In the genomic region with DNA sequence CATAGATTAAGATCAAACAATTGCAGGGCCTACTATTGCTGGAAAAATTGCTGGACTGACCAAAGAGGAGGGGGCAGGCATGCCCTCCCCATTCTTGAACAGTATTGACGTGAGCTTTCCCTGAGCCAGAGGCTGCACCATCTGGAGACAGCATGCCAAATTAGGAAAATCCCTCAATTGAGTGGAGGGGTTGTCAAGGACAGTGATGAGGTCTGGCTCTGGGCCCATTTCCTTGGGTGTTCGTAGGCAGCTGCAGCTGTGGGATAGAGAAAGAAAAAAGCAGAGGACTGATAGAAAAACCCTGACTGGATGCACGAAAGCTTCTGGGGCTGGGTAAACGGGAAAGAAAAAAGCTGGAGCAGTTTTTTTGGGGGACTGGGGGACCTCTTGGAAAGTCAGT, we compare ENCODE assay signal across 1 cellular context.
TF ChIP-seq lines count a peak whose summit lies in the region.

No MANE protein-coding gene starts in this region.

TF ChIP-seq in SK-N-SH treated with all-trans-retinoic acid at 6 μM for 48 hours, 23 proteins besides CTCF, POLR2A, EP300 and RAD21 (continued from another document):
- TF ChIP-seq PPARA (CRISPR knock-in tag; IDR thresholded peaks at IDR 0.05; ENCODE audit: borderline replicate concordance) (no peak), ISL1 (CRISPR knock-in tag; IDR thresholded peaks at IDR 0.05) (no peak)
- TF ChIP-seq, protein P1, sequence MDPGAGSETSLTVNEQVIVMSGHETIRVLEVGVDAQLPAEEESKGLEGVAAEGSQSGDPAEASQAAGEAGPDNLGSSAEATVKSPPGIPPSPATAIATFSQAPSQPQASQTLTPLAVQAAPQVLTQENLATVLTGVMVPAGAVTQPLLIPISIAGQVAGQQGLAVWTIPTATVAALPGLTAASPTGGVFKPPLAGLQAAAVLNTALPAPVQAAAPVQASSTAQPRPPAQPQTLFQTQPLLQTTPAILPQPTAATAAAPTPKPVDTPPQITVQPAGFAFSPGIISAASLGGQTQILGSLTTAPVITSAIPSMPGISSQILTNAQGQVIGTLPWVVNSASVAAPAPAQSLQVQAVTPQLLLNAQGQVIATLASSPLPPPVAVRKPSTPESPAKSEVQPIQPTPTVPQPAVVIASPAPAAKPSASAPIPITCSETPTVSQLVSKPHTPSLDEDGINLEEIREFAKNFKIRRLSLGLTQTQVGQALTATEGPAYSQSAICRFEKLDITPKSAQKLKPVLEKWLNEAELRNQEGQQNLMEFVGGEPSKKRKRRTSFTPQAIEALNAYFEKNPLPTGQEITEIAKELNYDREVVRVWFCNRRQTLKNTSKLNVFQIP (CRISPR knock-in tag; IDR thresholded peaks at IDR 0.05; ENCODE audit: borderline replicate concordance, low read depth), result no peak
